In genomic region chr14:62168564-62169155, GRCh38 we compare ENCODE assay signal across 1 cellular context.
TF ChIP-seq lines count a peak whose summit lies in the region.

No MANE protein-coding gene starts in this region.

TF ChIP-seq in GM23338, 12 proteins besides CTCF, POLR2A, EP300 and RAD21 (continued from another document):
- TF ChIP-seq, protein P1, sequence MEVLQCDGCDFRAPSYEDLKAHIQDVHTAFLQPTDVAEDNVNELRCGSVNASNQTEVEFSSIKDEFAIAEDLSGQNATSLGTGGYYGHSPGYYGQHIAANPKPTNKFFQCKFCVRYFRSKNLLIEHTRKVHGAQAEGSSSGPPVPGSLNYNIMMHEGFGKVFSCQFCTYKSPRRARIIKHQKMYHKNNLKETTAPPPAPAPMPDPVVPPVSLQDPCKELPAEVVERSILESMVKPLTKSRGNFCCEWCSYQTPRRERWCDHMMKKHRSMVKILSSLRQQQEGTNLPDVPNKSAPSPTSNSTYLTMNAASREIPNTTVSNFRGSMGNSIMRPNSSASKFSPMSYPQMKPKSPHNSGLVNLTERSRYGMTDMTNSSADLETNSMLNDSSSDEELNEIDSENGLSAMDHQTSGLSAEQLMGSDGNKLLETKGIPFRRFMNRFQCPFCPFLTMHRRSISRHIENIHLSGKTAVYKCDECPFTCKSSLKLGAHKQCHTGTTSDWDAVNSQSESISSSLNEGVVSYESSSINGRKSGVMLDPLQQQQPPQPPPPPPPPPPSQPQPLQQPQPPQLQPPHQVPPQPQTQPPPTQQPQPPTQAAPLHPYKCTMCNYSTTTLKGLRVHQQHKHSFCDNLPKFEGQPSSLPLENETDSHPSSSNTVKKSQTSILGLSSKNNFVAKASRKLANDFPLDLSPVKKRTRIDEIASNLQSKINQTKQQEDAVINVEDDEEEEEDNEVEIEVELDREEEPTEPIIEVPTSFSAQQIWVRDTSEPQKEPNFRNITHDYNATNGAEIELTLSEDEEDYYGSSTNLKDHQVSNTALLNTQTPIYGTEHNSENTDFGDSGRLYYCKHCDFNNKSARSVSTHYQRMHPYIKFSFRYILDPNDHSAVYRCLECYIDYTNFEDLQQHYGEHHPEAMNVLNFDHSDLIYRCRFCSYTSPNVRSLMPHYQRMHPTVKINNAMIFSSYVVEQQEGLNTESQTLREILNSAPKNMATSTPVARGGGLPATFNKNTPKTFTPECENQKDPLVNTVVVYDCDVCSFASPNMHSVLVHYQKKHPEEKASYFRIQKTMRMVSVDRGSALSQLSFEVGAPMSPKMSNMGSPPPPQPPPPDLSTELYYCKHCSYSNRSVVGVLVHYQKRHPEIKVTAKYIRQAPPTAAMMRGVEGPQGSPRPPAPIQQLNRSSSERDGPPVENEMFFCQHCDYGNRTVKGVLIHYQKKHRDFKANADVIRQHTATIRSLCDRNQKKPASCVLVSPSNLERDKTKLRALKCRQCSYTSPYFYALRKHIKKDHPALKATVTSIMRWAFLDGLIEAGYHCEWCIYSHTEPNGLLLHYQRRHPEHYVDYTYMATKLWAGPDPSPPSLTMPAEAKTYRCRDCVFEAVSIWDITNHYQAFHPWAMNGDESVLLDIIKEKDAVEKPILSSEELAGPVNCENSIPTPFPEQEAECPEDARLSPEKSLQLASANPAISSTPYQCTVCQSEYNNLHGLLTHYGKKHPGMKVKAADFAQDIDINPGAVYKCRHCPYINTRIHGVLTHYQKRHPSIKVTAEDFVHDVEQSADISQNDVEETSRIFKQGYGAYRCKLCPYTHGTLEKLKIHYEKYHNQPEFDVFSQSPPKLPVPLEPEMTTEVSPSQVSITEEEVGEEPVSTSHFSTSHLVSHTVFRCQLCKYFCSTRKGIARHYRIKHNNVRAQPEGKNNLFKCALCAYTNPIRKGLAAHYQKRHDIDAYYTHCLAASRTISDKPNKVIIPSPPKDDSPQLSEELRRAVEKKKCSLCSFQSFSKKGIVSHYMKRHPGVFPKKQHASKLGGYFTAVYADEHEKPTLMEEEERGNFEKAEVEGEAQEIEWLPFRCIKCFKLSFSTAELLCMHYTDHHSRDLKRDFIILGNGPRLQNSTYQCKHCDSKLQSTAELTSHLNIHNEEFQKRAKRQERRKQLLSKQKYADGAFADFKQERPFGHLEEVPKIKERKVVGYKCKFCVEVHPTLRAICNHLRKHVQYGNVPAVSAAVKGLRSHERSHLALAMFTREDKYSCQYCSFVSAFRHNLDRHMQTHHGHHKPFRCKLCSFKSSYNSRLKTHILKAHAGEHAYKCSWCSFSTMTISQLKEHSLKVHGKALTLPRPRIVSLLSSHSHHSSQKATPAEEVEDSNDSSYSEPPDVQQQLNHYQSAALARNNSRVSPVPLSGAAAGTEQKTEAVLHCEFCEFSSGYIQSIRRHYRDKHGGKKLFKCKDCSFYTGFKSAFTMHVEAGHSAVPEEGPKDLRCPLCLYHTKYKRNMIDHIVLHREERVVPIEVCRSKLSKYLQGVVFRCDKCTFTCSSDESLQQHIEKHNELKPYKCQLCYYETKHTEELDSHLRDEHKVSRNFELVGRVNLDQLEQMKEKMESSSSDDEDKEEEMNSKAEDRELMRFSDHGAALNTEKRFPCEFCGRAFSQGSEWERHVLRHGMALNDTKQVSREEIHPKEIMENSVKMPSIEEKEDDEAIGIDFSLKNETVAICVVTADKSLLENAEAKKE (CRISPR knock-in tag; IDR thresholded peaks at IDR 0.05): no peak
- no peak for TF ChIP-seq ZNF114 (CRISPR knock-in tag; IDR thresholded peaks at IDR 0.05)
- no peak for TF ChIP-seq EZH2phosphoT487 (IDR thresholded peaks at IDR 0.05; ENCODE audit: unreplicated experiment)
- TF ChIP-seq, protein P2, sequence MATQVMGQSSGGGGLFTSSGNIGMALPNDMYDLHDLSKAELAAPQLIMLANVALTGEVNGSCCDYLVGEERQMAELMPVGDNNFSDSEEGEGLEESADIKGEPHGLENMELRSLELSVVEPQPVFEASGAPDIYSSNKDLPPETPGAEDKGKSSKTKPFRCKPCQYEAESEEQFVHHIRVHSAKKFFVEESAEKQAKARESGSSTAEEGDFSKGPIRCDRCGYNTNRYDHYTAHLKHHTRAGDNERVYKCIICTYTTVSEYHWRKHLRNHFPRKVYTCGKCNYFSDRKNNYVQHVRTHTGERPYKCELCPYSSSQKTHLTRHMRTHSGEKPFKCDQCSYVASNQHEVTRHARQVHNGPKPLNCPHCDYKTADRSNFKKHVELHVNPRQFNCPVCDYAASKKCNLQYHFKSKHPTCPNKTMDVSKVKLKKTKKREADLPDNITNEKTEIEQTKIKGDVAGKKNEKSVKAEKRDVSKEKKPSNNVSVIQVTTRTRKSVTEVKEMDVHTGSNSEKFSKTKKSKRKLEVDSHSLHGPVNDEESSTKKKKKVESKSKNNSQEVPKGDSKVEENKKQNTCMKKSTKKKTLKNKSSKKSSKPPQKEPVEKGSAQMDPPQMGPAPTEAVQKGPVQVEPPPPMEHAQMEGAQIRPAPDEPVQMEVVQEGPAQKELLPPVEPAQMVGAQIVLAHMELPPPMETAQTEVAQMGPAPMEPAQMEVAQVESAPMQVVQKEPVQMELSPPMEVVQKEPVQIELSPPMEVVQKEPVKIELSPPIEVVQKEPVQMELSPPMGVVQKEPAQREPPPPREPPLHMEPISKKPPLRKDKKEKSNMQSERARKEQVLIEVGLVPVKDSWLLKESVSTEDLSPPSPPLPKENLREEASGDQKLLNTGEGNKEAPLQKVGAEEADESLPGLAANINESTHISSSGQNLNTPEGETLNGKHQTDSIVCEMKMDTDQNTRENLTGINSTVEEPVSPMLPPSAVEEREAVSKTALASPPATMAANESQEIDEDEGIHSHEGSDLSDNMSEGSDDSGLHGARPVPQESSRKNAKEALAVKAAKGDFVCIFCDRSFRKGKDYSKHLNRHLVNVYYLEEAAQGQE (IDR thresholded peaks at IDR 0.05; ENCODE audit: unreplicated experiment): no peak
